ENCODE assay signal across 18 cellular contexts in genomic region chr3:52140792-52141191, GRCh38. TPM values are rescaled to one million over a fixed set of nuclear protein-coding genes. Genes with fewer than 3 reads are reported as not detected.
DNase-seq lines count a peak whose midpoint lies in the region; ATAC-seq and TF ChIP-seq lines count a peak whose summit lies in the region.
"Had no signal": no experiment of that assay in that cellular context is flagged by ENCODE, and none has a peak within 500 bp of the region (broad histone marks: within the 10 kb centered on the region; RNA-seq: fewer than 3 reads in every experiment).

No MANE protein-coding gene starts in this region.

- H3K27ac ChIP-seq in dorsolateral prefrontal cortex (peak overlapping the region in 42 of 59 donors; percentile 15 to 89 (median 66)), gastrocnemius medialis (peak overlapping the region; percentile 70 to 88 (median 76))

- DNase-seq in AG08395 (ENCODE audit: low spot score) = peak; percentile 33
- DNase-seq in AG10803 (ENCODE audit: low read depth) = peak; percentile 41
- no peak for DNase-seq in dorsolateral prefrontal cortex
- peak; percentile 48 to 77 for DNase-seq in gastrocnemius medialis
- no peak for DNase-seq in MV-4-11 (lab: John Stamatoyannopoulos, UW)
- no peak for DNase-seq in activated CD8-positive, alpha-beta memory T cell treated with anti-CD3 and anti-CD28 coated beads, Interleukin-2, amount 50 U/mL, for 48 hours
- DNase-seq: ACHN; DMS 273 treated with DMSO at 0.1 percent for 48 hours; DND-41; Karpas-422; NCI-H1105 treated with DMSO at 0.1 percent for 48 hours; NCI-H1694 treated with DMSO at 0.1 percent for 48 hours; NK-92 treated with Interleukin-12 subunit alpha and Interleukin-12 subunit beta, amount 100 ng/mL, for 24 hours; SHP77 treated with DMSO at 0.1 percent for 48 hours; SK-N-SH had no signal

- H3K4me1 ChIP-seq in gastrocnemius medialis = peaks cover 38 to 41% of the 10 kb centered on the region in 2 donors

- peak; percentile 77 to 79 for ATAC-seq in gastrocnemius medialis
- ATAC-seq in HG03354 (IDR thresholded peaks at IDR 0.05; ENCODE audit: poor library complexity, severe bottlenecking, unreplicated experiment) = no peak
- ATAC-seq: GM23338, HCT116 had no signal

- TF ChIP-seq POLR2A in gastrocnemius medialis (IDR thresholded peaks at IDR 0.05) = no peak

- in situ Hi-C loops in gastrocnemius medialis (cut with MboI; ENCODE audit: low sequenced_read_pairs in 4 of 4) = loop anchor here (5.0 to 10.0 kb wide), 2 partner anchors 86 to 138 kb away; partner anchors contain the start of gene DUSP7 (in 2 of the 4)

- intact Hi-C loops in dorsolateral prefrontal cortex (cut with DNase I) (loop anchor here (5.0 kb wide), 3 partner anchors 83 to 198 kb away; partner anchors contain the start of genes DUSP7 (in 2 of the 2), PARP3 (in 1 of the 2) and RRP9 (in 1 of the 2)), gastrocnemius medialis (cut with DNase I; ENCODE audit: low total_unique reads) (loop anchor here (1.0 kb wide), 1 partner anchor 83 kb away; no protein-coding TSS in a partner anchor)

- H3K4me3 ChIP-seq in AG10803 (ENCODE audit: low read length) (no peak overlapping the region), dorsolateral prefrontal cortex (no peak overlapping the region), gastrocnemius medialis (no peak overlapping the region)
- H3K4me3 ChIP-seq: GM23338 had no signal

- H3K9me3 ChIP-seq in gastrocnemius medialis = no peaks in the 10 kb centered on the region
- H3K9me3 ChIP-seq: SK-N-SH had no signal

- H3K36me3 ChIP-seq in gastrocnemius medialis = no peaks in the 10 kb centered on the region

- TF ChIP-seq CTCF in AG10803 (conservative IDR thresholded peaks at IDR 0.05; ENCODE audit: low read length) (no peak), dorsolateral prefrontal cortex (IDR thresholded peaks at IDR 0.05 in 54 of 56, conservative IDR thresholded peaks at IDR 0.05 in 2 of 56; ENCODE audit: low read depth in 1 of 56, partially characterized antibody in 56 of 56) (no peak), gastrocnemius medialis (IDR thresholded peaks at IDR 0.05 in 4 of 5, conservative IDR thresholded peaks at IDR 0.05 in 1 of 5) (no peak)

- H3K27me3 ChIP-seq in dorsolateral prefrontal cortex (no peaks in the 10 kb centered on the region), gastrocnemius medialis (no peaks in the 10 kb centered on the region)

RNA-seq across cellular contexts. Expression of gene POC1A, which starts 13.4 kb away (rescaled TPM):
- 1 to 10 TPM; 1.3 to 5.8 (median 3.0) TPM for total RNA-seq in dorsolateral prefrontal cortex
- 1 to 10 TPM in 1 of 4 donors, under 1 TPM in 3; 0.51 to 3.2 (median 0.81) TPM for total RNA-seq in gastrocnemius medialis

RNA-seq across cellular contexts. Expression of gene ALAS1, which starts 57.2 kb away (rescaled TPM):
- total RNA-seq in dorsolateral prefrontal cortex = 10 to 100 TPM; 34.8 to 81.1 (median 55.4) TPM
- 10 to 100 TPM; 61.0 to 99.8 (median 68.4) TPM for total RNA-seq in gastrocnemius medialis

Comparison
In these comparisons a context has a peak if more than half of its experiments do, and no peak if none do; other contexts are left out.
1. DNase-seq: peak in AG08395 (single experiment), AG10803 (single experiment) and gastrocnemius medialis (2 of 2); none in dorsolateral prefrontal cortex (0 of 10), MV-4-11 (single experiment) and activated CD8-positive, alpha-beta memory T cell treated with anti-CD3 and anti-CD28 coated beads, Interleukin-2, amount 50 U/mL, for 48 hours (single experiment).